ENCODE assay signal across 16 cellular contexts in genomic region chr1:58942759-58943191, GRCh38.
DNase-seq lines count a peak whose midpoint lies in the region; ATAC-seq and TF ChIP-seq lines count a peak whose summit lies in the region.
"Had no signal": no experiment of that assay in that cellular context is flagged by ENCODE, and none has a peak within 500 bp of the region (broad histone marks: within the 10 kb centered on the region; RNA-seq: fewer than 3 reads in every experiment).

No MANE protein-coding gene starts in this region.

- H3K9ac ChIP-seq in Loucy (ENCODE audit: low read depth, low read length, poor library complexity, severe bottlenecking) = no peak overlapping the region

- no peaks in the 10 kb centered on the region for H3K9me3 ChIP-seq in CD4-positive, alpha-beta T cell (ENCODE audit: control insufficient read depth, low read length)
- H3K9me3 ChIP-seq in Loucy (ENCODE audit: insufficient read depth, low read depth, low read length) (no peaks in the 10 kb centered on the region), tibial nerve (no peaks in the 10 kb centered on the region)
- H3K9me3 ChIP-seq: gastrocnemius medialis had no signal

- DNase-seq in CD4-positive, alpha-beta T cell = peak in 1 of 10 experiments; percentile 15
- peak; percentile 11 for DNase-seq in choroid plexus epithelial cell (ENCODE audit: low read depth)
- no peak for DNase-seq in natural killer cell treated with Interleukin-12 subunit alpha and Interleukin-12 subunit beta and Interleukin-15 and Interleukin-18, amount 100 ng/mL, for 72 hours (ENCODE audit: low spot score)
- DNase-seq in hypothalamus (lab: John Stamatoyannopoulos, UW) = no peak
- DNase-seq in SW480 (ENCODE audit: low spot score) = no peak
- no peak for DNase-seq in tibial nerve (ENCODE audit: low spot score in 2 of 2)
- DNase-seq: Calu3; effector CD8-positive, alpha-beta T cell; gastrocnemius medialis; NCI-H2081 treated with DMSO at 0.1 percent for 48 hours had no signal

- no peaks in the 10 kb centered on the region for H3K79me2 ChIP-seq in Loucy (ENCODE audit: insufficient read depth, low read length)

- no peak for TF ChIP-seq EP300 in tibial nerve (IDR thresholded peaks at IDR 0.05)

- H2AFZ ChIP-seq in Loucy (ENCODE audit: low read length) = no peak overlapping the region

- H3K4me1 ChIP-seq in Loucy (ENCODE audit: insufficient read depth, low read length, poor library complexity, severe bottlenecking) = peaks cover 51% of the 10 kb centered on the region
- H3K4me1 ChIP-seq in tibial nerve = peaks cover 0 to 6% (median 3%) of the 10 kb centered on the region in 4 donors
- H3K4me1 ChIP-seq: right atrium auricular region had no signal

- CTCF ChIA-PET in CD4-positive, alpha-beta T cell (lab: Charles Lee) = no interaction called here

- POLR2A ChIA-PET in CD4-positive, alpha-beta T cell (lab: Charles Lee) = interaction anchor here (0.9 to 3.5 kb wide), 9 partner anchors 10 to 159 kb away, joined by 3 to 53 read pairs (median 5); partner anchors contain the start of gene JUN

- no peak for TF ChIP-seq POLR2A in tibial nerve (IDR thresholded peaks at IDR 0.05)

- no peak for TF ChIP-seq CTCF in CD4-positive, alpha-beta T cell (IDR thresholded peaks at IDR 0.05)
- TF ChIP-seq CTCF in Loucy (conservative IDR thresholded peaks at IDR 0.05; ENCODE audit: low read length) = no peak
- TF ChIP-seq CTCF in choroid plexus epithelial cell (conservative IDR thresholded peaks at IDR 0.05; ENCODE audit: low read depth, low read length) = no peak
- no peak for TF ChIP-seq CTCF in tibial nerve (IDR thresholded peaks at IDR 0.05)

- no peaks in the 10 kb centered on the region for H3F3A ChIP-seq in Loucy (ENCODE audit: low read depth)

- H3K36me3 Mint-ChIP-seq in CD4-positive, alpha-beta T cell (ENCODE audit: low read depth) = no peaks in the 10 kb centered on the region
- H3K36me3 Mint-ChIP-seq in natural killer cell treated with Interleukin-12 subunit alpha and Interleukin-12 subunit beta and Interleukin-15 and Interleukin-18, amount 100 ng/mL, for 72 hours = peaks cover 8% of the 10 kb centered on the region

- H3K27ac ChIP-seq in CD4-positive, alpha-beta T cell (ENCODE audit: low read depth, low read length) = no peak overlapping the region
- peak overlapping the region in 1 of 4 donors; percentile 26 for H3K27ac ChIP-seq in tibial nerve
- H3K27ac ChIP-seq: gastrocnemius medialis, right atrium auricular region had no signal

- peak; percentile 34 for ATAC-seq in CD4-positive, alpha-beta T cell (ENCODE audit: poor library complexity)
- no peak for ATAC-seq in natural killer cell treated with Interleukin-12 subunit alpha and Interleukin-12 subunit beta and Interleukin-15 and Interleukin-18, amount 100 ng/mL, for 72 hours
- ATAC-seq in GM19324 (IDR thresholded peaks at IDR 0.05; ENCODE audit: low FRiP score, unreplicated experiment) = no peak
- ATAC-seq: gastrocnemius medialis, HCT116 had no signal

- no peaks in the 10 kb centered on the region for H3K9me3 Mint-ChIP-seq in CD4-positive, alpha-beta T cell
- H3K9me3 Mint-ChIP-seq in natural killer cell treated with Interleukin-12 subunit alpha and Interleukin-12 subunit beta and Interleukin-15 and Interleukin-18, amount 100 ng/mL, for 72 hours = no peaks in the 10 kb centered on the region
- H3K9me3 Mint-ChIP-seq: nephron had no signal

- peaks cover 73% of the 10 kb centered on the region for H3K4me1 Mint-ChIP-seq in CD4-positive, alpha-beta T cell (ENCODE audit: low read depth)
- peaks cover 54 to 65% of the 10 kb centered on the region in 2 donors for H3K4me1 Mint-ChIP-seq in natural killer cell treated with Interleukin-12 subunit alpha and Interleukin-12 subunit beta and Interleukin-15 and Interleukin-18, amount 100 ng/mL, for 72 hours (ENCODE audit: low read depth in 2 of 2)
- H3K4me1 Mint-ChIP-seq: nephron had no signal

- peak overlapping the region; percentile 13 for H3K4me3 ChIP-seq in Loucy (ENCODE audit: low read length, poor library complexity, severe bottlenecking)
- H3K4me3 ChIP-seq in choroid plexus epithelial cell (ENCODE audit: low read depth, low read length) = no peak overlapping the region
- H3K4me3 ChIP-seq in tibial nerve = no peak overlapping the region
- H3K4me3 ChIP-seq: gastrocnemius medialis, right atrium auricular region had no signal

- no peaks in the 10 kb centered on the region for H3K27me3 Mint-ChIP-seq in CD4-positive, alpha-beta T cell
- H3K27me3 Mint-ChIP-seq in natural killer cell treated with Interleukin-12 subunit alpha and Interleukin-12 subunit beta and Interleukin-15 and Interleukin-18, amount 100 ng/mL, for 72 hours = no peaks in the 10 kb centered on the region
- H3K27me3 Mint-ChIP-seq: stimulated activated naive CD8-positive, alpha-beta T cell treated with anti-CD3 and anti-CD28 coated beads, Interleukin-15, Interleukin-2, amounts not matched to agents 100 ng/mL and 50 ng/mL, for 24 hours had no signal

- peak overlapping the region; percentile 57 for H3K4me3 Mint-ChIP-seq in CD4-positive, alpha-beta T cell
- H3K4me3 Mint-ChIP-seq in natural killer cell treated with Interleukin-12 subunit alpha and Interleukin-12 subunit beta and Interleukin-15 and Interleukin-18, amount 100 ng/mL, for 72 hours = peak overlapping the region; percentile 63
- H3K4me3 Mint-ChIP-seq: nephron; stimulated activated naive CD8-positive, alpha-beta T cell treated with anti-CD3 and anti-CD28 coated beads, Interleukin-15, Interleukin-2, amounts not matched to agents 100 ng/mL and 50 ng/mL, for 24 hours had no signal

- H3K36me3 ChIP-seq in Loucy (ENCODE audit: insufficient read depth, low read length) (no peaks in the 10 kb centered on the region), tibial nerve (no peaks in the 10 kb centered on the region)
- H3K36me3 ChIP-seq: gastrocnemius medialis, right atrium auricular region had no signal

- no peaks in the 10 kb centered on the region for H3K27me3 ChIP-seq in CD4-positive, alpha-beta T cell (ENCODE audit: control insufficient read depth, insufficient read depth, low read length)
- H3K27me3 ChIP-seq in Loucy (ENCODE audit: insufficient read depth, low read length, poor library complexity, severe bottlenecking) (no peaks in the 10 kb centered on the region), tibial nerve (no peaks in the 10 kb centered on the region)
- H3K27me3 ChIP-seq: gastrocnemius medialis, right atrium auricular region had no signal

- H3K9me2 ChIP-seq in Loucy (replicated peaks; ENCODE audit: low read depth, low read length) = no peaks in the 10 kb centered on the region

- WGBS in tibial nerve, 2 donors = 61 to 65% methylated on average over 5 of the region's 5 CpGs

- H3K4me2 ChIP-seq in Loucy (ENCODE audit: low read depth, low read length, poor library complexity, severe bottlenecking) = peak overlapping the region; percentile 89

- no peaks in the 10 kb centered on the region for H4K20me1 ChIP-seq in Loucy (ENCODE audit: insufficient read depth, low read length, poor library complexity, severe bottlenecking)

- intact Hi-C loops in CD4-positive, alpha-beta T cell (cut with DNase I, micrococcal nuclease) = loop anchor here in 1 of 2 experiments (5.0 to 10.0 kb wide), 4 partner anchors 82 to 132 kb away; no protein-coding TSS in a partner anchor

- H3K27ac Mint-ChIP-seq in CD4-positive, alpha-beta T cell = peak overlapping the region; percentile 60
- peak overlapping the region; percentile 85 to 93 for H3K27ac Mint-ChIP-seq in natural killer cell treated with Interleukin-12 subunit alpha and Interleukin-12 subunit beta and Interleukin-15 and Interleukin-18, amount 100 ng/mL, for 72 hours
- H3K27ac Mint-ChIP-seq: nephron had no signal
